In genomic region chr1:224651188-224651587, GRCh38 we compare ENCODE assay signal across 1 cellular context.
TF ChIP-seq lines count a peak whose summit lies in the region.

No MANE protein-coding gene starts in this region.

TF ChIP-seq in GM23338, 12 proteins besides CTCF, POLR2A, EP300 and RAD21 (continued from another document):
- TF ChIP-seq ZNF462 (CRISPR knock-in tag; IDR thresholded peaks at IDR 0.05) = no peak
- no peak for TF ChIP-seq POLR2AphosphoS5 (IDR thresholded peaks at IDR 0.05; ENCODE audit: low read depth)
- no peak for TF ChIP-seq NANOG (IDR thresholded peaks at IDR 0.05; ENCODE audit: borderline replicate concordance)
